In the genomic region with DNA sequence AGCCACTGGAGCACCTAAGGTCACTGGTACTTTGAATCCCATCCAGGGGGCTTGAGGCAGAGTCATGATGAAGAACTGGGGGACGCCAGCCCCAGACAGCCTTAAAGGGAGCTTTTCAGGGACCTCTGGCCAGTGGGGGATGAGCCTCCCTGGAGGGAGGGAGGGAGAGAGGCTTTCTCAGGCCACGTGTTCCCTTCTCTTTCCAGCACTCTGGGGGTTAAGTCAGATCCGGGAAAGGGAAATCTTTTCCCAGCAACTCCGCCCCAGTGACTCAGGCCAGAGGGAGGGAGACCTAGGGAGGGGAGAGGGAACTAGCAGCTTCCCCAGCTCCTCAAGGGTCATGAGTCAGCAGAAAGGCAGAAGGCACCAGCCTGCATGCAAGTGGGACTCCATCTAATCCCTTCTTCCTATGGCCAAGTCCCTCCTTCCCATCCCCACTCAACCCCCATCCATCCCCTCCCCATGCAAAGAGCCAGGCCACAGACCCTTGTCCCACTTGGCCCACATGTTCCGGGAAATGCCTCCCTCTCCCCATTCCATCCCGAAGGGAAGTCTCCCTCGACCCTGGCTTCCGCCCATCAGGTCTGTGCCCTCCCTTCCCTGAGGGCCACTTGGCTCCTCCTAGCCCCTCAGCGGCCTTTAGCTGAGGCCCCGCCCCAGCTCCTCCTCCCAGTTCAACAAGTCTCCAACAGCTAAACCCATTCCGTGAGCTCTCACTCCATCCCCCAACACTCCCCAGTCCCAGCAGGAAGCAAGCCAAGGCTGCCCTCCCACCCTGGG, we compare ENCODE assay signal across 1 cellular context.
A peak's percentile ranks its signal among the peaks of the same experiment; 100 is the strongest.
TF ChIP-seq lines count a peak whose summit lies in the region.

No MANE protein-coding gene starts in this region.

TF ChIP-seq in HepG2, 621 proteins besides CTCF, POLR2A, EP300 and RAD21 (continued from another document and continues in another):
- TF ChIP-seq, protein P1, sequence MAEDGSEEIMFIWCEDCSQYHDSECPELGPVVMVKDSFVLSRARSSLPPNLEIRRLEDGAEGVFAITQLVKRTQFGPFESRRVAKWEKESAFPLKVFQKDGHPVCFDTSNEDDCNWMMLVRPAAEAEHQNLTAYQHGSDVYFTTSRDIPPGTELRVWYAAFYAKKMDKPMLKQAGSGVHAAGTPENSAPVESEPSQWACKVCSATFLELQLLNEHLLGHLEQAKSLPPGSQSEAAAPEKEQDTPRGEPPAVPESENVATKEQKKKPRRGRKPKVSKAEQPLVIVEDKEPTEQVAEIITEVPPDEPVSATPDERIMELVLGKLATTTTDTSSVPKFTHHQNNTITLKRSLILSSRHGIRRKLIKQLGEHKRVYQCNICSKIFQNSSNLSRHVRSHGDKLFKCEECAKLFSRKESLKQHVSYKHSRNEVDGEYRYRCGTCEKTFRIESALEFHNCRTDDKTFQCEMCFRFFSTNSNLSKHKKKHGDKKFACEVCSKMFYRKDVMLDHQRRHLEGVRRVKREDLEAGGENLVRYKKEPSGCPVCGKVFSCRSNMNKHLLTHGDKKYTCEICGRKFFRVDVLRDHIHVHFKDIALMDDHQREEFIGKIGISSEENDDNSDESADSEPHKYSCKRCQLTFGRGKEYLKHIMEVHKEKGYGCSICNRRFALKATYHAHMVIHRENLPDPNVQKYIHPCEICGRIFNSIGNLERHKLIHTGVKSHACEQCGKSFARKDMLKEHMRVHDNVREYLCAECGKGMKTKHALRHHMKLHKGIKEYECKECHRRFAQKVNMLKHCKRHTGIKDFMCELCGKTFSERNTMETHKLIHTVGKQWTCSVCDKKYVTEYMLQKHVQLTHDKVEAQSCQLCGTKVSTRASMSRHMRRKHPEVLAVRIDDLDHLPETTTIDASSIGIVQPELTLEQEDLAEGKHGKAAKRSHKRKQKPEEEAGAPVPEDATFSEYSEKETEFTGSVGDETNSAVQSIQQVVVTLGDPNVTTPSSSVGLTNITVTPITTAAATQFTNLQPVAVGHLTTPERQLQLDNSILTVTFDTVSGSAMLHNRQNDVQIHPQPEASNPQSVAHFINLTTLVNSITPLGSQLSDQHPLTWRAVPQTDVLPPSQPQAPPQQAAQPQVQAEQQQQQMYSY (CRISPR knock-in tag; IDR thresholded peaks at IDR 0.05): peak; percentile 91
- TF ChIP-seq, protein P2, sequence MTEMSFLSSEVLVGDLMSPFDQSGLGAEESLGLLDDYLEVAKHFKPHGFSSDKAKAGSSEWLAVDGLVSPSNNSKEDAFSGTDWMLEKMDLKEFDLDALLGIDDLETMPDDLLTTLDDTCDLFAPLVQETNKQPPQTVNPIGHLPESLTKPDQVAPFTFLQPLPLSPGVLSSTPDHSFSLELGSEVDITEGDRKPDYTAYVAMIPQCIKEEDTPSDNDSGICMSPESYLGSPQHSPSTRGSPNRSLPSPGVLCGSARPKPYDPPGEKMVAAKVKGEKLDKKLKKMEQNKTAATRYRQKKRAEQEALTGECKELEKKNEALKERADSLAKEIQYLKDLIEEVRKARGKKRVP (CRISPR knock-in tag; IDR thresholded peaks at IDR 0.05): no peak; a peak in 1 of 4 replicates
- TF ChIP-seq ZSCAN31 (CRISPR knock-in tag; IDR thresholded peaks at IDR 0.05; ENCODE audit: low read depth) (no peak), GTF2F1 (IDR thresholded peaks at IDR 0.05; ENCODE audit: low read length) (no peak), PHF5A (CRISPR knock-in tag; IDR thresholded peaks at IDR 0.05; ENCODE audit: low read depth, unreplicated experiment) (no peak), ARHGAP35 (CRISPR knock-in tag; IDR thresholded peaks at IDR 0.05; ENCODE audit: borderline replicate concordance) (no peak), ZC3H4 (CRISPR knock-in tag; IDR thresholded peaks at IDR 0.05; ENCODE audit: borderline replicate concordance) (no peak; the same call in 1 of the 2 replicates), NBN (conservative IDR thresholded peaks at IDR 0.05) (no peak), MEIS1 (CRISPR knock-in tag; IDR thresholded peaks at IDR 0.05; ENCODE audit: borderline replicate concordance) (no peak), ZFP1 (CRISPR knock-in tag; IDR thresholded peaks at IDR 0.05) (no peak), ZBTB42 (CRISPR knock-in tag; IDR thresholded peaks at IDR 0.05) (0 out of 2 replicates have a peak, but pooled peaks have one; percentile 27), TBX3 (IDR thresholded peaks at IDR 0.05; ENCODE audit: borderline replicate concordance) (no peak), MXI1 (IDR thresholded peaks at IDR 0.05; ENCODE audit: borderline replicate concordance, low read depth, low read length) (peak; percentile 58; the same call in 1 of the 3 replicates), MED8 (CRISPR knock-in tag; IDR thresholded peaks at IDR 0.05; ENCODE audit: insufficient replicate concordance) (no peak), ZNF205 (CRISPR knock-in tag; IDR thresholded peaks at IDR 0.05) (no peak), MEF2D (CRISPR knock-in tag; IDR thresholded peaks at IDR 0.05) (no peak), RCOR2 (CRISPR knock-in tag; IDR thresholded peaks at IDR 0.05) (peak; percentile 35; the same call in 1 of the 2 replicates), ZNF33B (CRISPR knock-in tag; IDR thresholded peaks at IDR 0.05) (no peak), NFE2L1 (CRISPR knock-in tag; IDR thresholded peaks at IDR 0.05; ENCODE audit: borderline replicate concordance) (peak; percentile 90), KMT2B (CRISPR knock-in tag; IDR thresholded peaks at IDR 0.05) (no peak), MED13 (CRISPR knock-in tag; IDR thresholded peaks at IDR 0.05) (0 out of 2 replicates have a peak, but pooled peaks have one; percentile 7), CREM (IDR thresholded peaks at IDR 0.05) (peak; percentile 57; the same call in 1 of the 2 replicates), CREM (CRISPR knock-in tag; IDR thresholded peaks at IDR 0.05) (no peak), ZFP36L2 (CRISPR knock-in tag; IDR thresholded peaks at IDR 0.05) (no peak), ZNF670 (CRISPR knock-in tag; IDR thresholded peaks at IDR 0.05; ENCODE audit: borderline replicate concordance) (0 out of 2 replicates have a peak, but pooled peaks have one; percentile 9), ZNF496 (CRISPR knock-in tag; IDR thresholded peaks at IDR 0.05; ENCODE audit: insufficient replicate concordance) (no peak), XRCC5 (optimal IDR thresholded peaks at IDR 0.05; ENCODE audit: low read length) (peak; percentile 63), ZNF274 (CRISPR knock-in tag; IDR thresholded peaks at IDR 0.05) (no peak), MIER3 (CRISPR knock-in tag; IDR thresholded peaks at IDR 0.05; ENCODE audit: borderline replicate concordance) (peak; percentile 18), POLR2AphosphoS5 (IDR thresholded peaks at IDR 0.05; ENCODE audit: low read depth, low read length) (peak; percentile 95), ZNF790 (CRISPR knock-in tag; IDR thresholded peaks at IDR 0.05; ENCODE audit: borderline replicate concordance) (no peak), TCF7 (IDR thresholded peaks at IDR 0.05; ENCODE audit: low read depth) (no peak), ARNT2 (CRISPR knock-in tag; IDR thresholded peaks at IDR 0.05; ENCODE audit: low read depth) (0 out of 2 replicates have a peak, but pooled peaks have one; percentile 32), ZNF883 (CRISPR knock-in tag; IDR thresholded peaks at IDR 0.05; ENCODE audit: not compliant biosample characterization) (no peak), GPN1 (CRISPR knock-in tag; IDR thresholded peaks at IDR 0.05; ENCODE audit: borderline replicate concordance) (no peak), ZNF720 (CRISPR knock-in tag; IDR thresholded peaks at IDR 0.05) (no peak), MLLT10 (CRISPR knock-in tag; IDR thresholded peaks at IDR 0.05) (no peak), JARID2 (CRISPR knock-in tag; IDR thresholded peaks at IDR 0.05; ENCODE audit: insufficient replicate concordance) (no peak), RFXANK (CRISPR knock-in tag; IDR thresholded peaks at IDR 0.05) (no peak)
- TF ChIP-seq, protein P3, sequence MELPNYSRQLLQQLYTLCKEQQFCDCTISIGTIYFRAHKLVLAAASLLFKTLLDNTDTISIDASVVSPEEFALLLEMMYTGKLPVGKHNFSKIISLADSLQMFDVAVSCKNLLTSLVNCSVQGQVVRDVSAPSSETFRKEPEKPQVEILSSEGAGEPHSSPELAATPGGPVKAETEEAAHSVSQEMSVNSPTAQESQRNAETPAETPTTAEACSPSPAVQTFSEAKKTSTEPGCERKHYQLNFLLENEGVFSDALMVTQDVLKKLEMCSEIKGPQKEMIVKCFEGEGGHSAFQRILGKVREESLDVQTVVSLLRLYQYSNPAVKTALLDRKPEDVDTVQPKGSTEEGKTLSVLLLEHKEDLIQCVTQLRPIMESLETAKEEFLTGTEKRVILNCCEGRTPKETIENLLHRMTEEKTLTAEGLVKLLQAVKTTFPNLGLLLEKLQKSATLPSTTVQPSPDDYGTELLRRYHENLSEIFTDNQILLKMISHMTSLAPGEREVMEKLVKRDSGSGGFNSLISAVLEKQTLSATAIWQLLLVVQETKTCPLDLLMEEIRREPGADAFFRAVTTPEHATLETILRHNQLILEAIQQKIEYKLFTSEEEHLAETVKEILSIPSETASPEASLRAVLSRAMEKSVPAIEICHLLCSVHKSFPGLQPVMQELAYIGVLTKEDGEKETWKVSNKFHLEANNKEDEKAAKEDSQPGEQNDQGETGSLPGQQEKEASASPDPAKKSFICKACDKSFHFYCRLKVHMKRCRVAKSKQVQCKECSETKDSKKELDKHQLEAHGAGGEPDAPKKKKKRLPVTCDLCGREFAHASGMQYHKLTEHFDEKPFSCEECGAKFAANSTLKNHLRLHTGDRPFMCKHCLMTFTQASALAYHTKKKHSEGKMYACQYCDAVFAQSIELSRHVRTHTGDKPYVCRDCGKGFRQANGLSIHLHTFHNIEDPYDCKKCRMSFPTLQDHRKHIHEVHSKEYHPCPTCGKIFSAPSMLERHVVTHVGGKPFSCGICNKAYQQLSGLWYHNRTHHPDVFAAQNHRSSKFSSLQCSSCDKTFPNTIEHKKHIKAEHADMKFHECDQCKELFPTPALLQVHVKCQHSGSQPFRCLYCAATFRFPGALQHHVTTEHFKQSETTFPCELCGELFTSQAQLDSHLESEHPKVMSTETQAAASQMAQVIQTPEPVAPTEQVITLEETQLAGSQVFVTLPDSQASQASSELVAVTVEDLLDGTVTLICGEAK (IDR thresholded peaks at IDR 0.05): no peak
- TF ChIP-seq, protein P3 (CRISPR knock-in tag; IDR thresholded peaks at IDR 0.05): no peak; the same call in 1 of the 2 replicates
- TF ChIP-seq, protein P4, sequence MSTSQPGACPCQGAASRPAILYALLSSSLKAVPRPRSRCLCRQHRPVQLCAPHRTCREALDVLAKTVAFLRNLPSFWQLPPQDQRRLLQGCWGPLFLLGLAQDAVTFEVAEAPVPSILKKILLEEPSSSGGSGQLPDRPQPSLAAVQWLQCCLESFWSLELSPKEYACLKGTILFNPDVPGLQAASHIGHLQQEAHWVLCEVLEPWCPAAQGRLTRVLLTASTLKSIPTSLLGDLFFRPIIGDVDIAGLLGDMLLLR (CRISPR knock-in tag; IDR thresholded peaks at IDR 0.05): no peak
- TF ChIP-seq, protein P5, sequence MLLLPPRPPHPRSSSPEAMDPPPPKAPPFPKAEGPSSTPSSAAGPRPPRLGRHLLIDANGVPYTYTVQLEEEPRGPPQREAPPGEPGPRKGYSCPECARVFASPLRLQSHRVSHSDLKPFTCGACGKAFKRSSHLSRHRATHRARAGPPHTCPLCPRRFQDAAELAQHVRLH (CRISPR knock-in tag; IDR thresholded peaks at IDR 0.05; ENCODE audit: borderline replicate concordance, low read depth): no peak
- TF ChIP-seq, protein P6, sequence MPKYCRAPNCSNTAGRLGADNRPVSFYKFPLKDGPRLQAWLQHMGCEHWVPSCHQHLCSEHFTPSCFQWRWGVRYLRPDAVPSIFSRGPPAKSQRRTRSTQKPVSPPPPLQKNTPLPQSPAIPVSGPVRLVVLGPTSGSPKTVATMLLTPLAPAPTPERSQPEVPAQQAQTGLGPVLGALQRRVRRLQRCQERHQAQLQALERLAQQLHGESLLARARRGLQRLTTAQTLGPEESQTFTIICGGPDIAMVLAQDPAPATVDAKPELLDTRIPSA (CRISPR knock-in tag; IDR thresholded peaks at IDR 0.05; ENCODE audit: borderline replicate concordance): no peak
- TF ChIP-seq, protein P7, sequence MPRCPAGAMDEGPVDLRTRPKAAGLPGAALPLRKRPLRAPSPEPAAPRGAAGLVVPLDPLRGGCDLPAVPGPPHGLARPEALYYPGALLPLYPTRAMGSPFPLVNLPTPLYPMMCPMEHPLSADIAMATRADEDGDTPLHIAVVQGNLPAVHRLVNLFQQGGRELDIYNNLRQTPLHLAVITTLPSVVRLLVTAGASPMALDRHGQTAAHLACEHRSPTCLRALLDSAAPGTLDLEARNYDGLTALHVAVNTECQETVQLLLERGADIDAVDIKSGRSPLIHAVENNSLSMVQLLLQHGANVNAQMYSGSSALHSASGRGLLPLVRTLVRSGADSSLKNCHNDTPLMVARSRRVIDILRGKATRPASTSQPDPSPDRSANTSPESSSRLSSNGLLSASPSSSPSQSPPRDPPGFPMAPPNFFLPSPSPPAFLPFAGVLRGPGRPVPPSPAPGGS (CRISPR knock-in tag; IDR thresholded peaks at IDR 0.05): no peak
- TF ChIP-seq, protein P8, sequence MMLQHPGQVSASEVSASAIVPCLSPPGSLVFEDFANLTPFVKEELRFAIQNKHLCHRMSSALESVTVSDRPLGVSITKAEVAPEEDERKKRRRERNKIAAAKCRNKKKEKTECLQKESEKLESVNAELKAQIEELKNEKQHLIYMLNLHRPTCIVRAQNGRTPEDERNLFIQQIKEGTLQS (CRISPR knock-in tag; IDR thresholded peaks at IDR 0.05): 0 out of 2 replicates have a peak, but pooled peaks have one; percentile 43
